21 cellular contexts compared by ENCODE assay signal in the genomic region with DNA sequence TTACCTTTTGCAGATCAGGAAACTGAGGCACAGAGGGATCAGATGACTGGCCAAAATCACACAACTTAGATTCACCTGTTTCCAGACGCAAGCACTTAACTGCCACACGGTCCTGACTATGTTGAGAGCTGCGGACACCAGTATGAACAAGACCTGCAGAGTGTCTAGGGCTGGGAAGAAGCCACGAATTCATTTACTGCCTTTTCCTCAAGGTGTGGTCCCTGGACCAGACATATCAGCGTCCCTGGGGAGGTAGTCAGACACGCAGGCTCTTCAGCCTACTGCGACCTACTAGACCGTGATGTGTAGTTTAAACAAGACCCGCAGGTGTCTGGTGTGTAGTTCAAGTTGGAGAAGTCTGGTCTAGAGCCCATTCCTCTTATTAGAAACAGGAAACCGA. TPM values are rescaled to one million over a fixed set of nuclear protein-coding genes. Genes with fewer than 3 reads are reported as not detected.
DNase-seq lines count a peak whose midpoint lies in the region; ATAC-seq and TF ChIP-seq lines count a peak whose summit lies in the region.
"Had no signal": no experiment of that assay in that cellular context is flagged by ENCODE, and none has a peak within 500 bp of the region (broad histone marks: within the 10 kb centered on the region; RNA-seq: fewer than 3 reads in every experiment).

No MANE protein-coding gene starts in this region.

- no peak; the same call in 1 of the 2 replicates for ATAC-seq in WTC11
- ATAC-seq in HG02870 (IDR thresholded peaks at IDR 0.05; ENCODE audit: unreplicated experiment) = no peak
- ATAC-seq in GM21360 (IDR thresholded peaks at IDR 0.05; ENCODE audit: unreplicated experiment) = no peak
- no peak for ATAC-seq in GM19023 (IDR thresholded peaks at IDR 0.05; ENCODE audit: unreplicated experiment)
- ATAC-seq: activated CD4-positive, CD25-positive, alpha-beta regulatory T cell treated with anti-CD3 and anti-CD28 coated beads, Interleukin-2, amount 50 U/mL, for 24 hours; activated CD8-positive, alpha-beta memory T cell treated with anti-CD3 and anti-CD28 coated beads, Interleukin-2, amount 10 ng/mL, durations not matched to agents 7 days and 5 days; stimulated activated naive B cell treated with anti-CD40 and anti-IgM and Interleukin-4, amounts not matched to agents 10 μg/mL and 1 μg/mL and 100 μg/mL, for 72 hours had no signal

- CTCF ChIA-PET in WTC11 (lab: Charles Lee) = interaction anchor here (1.0 kb wide), 1 partner anchor 43 kb away, joined by 3 read pairs; no protein-coding TSS in a partner anchor

- peaks cover 66% of the 10 kb centered on the region for H3K27me3 Mint-ChIP-seq in WTC11 (ENCODE audit: low read depth)

- TF ChIP-seq POLR2A in prostate gland (IDR thresholded peaks at IDR 0.05) = no peak

- H3K4me1 Mint-ChIP-seq in WTC11 = peaks cover 3% of the 10 kb centered on the region
- H3K4me1 Mint-ChIP-seq: activated CD8-positive, alpha-beta memory T cell treated with anti-CD3 and anti-CD28 coated beads, Interleukin-2, amount 10 ng/mL, durations not matched to agents 7 days and 5 days; stimulated activated naive B cell treated with anti-CD40 and anti-IgM and Interleukin-4, amounts not matched to agents 10 μg/mL and 1 μg/mL and 100 μg/mL, for 72 hours had no signal

- DNase-seq in HuH-7.5 (ENCODE audit: low spot score) (peak; percentile 39), WTC11 (ENCODE audit: low spot score) (no peak), iPS DF 6.9 (ENCODE audit: low read depth, low spot score) (no peak), prostate gland (ENCODE audit: low spot score) (no peak), NCI-H1436 (lab: John Stamatoyannopoulos, UW) (no peak)
- DNase-seq: activated CD8-positive, alpha-beta memory T cell treated with anti-CD3 and anti-CD28 coated beads, Interleukin-2, amount 10 ng/mL, durations not matched to agents 7 days and 5 days; activated effector memory CD4-positive, alpha-beta T cell treated with anti-CD3 and anti-CD28 coated beads, Interleukin-2, amount 50 U/mL, for 16 hours; NCI-H1092 treated with DMSO at 0.1 percent for 48 hours; NK-92 treated with Interleukin-12 subunit alpha and Interleukin-12 subunit beta, amount 100 ng/mL, for 24 hours; ovary; SHP77; spleen; stimulated activated naive B cell treated with anti-CD40 and anti-IgM and Interleukin-4, amounts not matched to agents 10 μg/mL and 1 μg/mL and 100 μg/mL, for 72 hours; T-helper 2 cell had no signal

- H3K27ac Mint-ChIP-seq in WTC11 = no peak overlapping the region
- H3K27ac Mint-ChIP-seq: activated CD8-positive, alpha-beta memory T cell treated with anti-CD3 and anti-CD28 coated beads, Interleukin-2, amount 10 ng/mL, durations not matched to agents 7 days and 5 days; stimulated activated naive B cell treated with anti-CD40 and anti-IgM and Interleukin-4, amounts not matched to agents 10 μg/mL and 1 μg/mL and 100 μg/mL, for 72 hours had no signal

- intact Hi-C loops in prostate gland (cut with DNase I) = no loop called here

- peaks cover 25% of the 10 kb centered on the region for H3K27me3 ChIP-seq in iPS DF 6.9 (ENCODE audit: control insufficient read depth, insufficient read depth, low read length)
- no peaks in the 10 kb centered on the region for H3K27me3 ChIP-seq in prostate gland (replicated peaks; ENCODE audit: insufficient read depth)
- H3K27me3 ChIP-seq: ovary had no signal

- WGBS in iPS DF 6.9 (ENCODE audit: insufficient coverage, insufficient read length) = no CpG with 5 or more reads among the region's 10 CpGs
- WGBS in prostate gland = 64% methylated on average over 10 of the region's 10 CpGs

- no peaks in the 10 kb centered on the region for H3K36me3 ChIP-seq in iPS DF 6.9 (ENCODE audit: control insufficient read depth, insufficient read depth, low read length)
- H3K36me3 ChIP-seq in prostate gland = no peaks in the 10 kb centered on the region
- H3K36me3 ChIP-seq: BE2C, ovary, spleen, upper lobe of left lung had no signal

- no peak overlapping the region for H3K27ac ChIP-seq in iPS DF 6.9 (ENCODE audit: low read length)
- no peak overlapping the region for H3K27ac ChIP-seq in prostate gland
- H3K27ac ChIP-seq: ovary, spleen, upper lobe of left lung had no signal

- POLR2A ChIA-PET in WTC11 (lab: Charles Lee) = no interaction called here

- no peaks in the 10 kb centered on the region for H3K9me3 Mint-ChIP-seq in WTC11

- H3K4me1 ChIP-seq in iPS DF 6.9 (ENCODE audit: control insufficient read depth, insufficient read depth, low read length) (peaks cover 2% of the 10 kb centered on the region; the same call in 1 of the 2 replicates), prostate gland (replicated peaks) (no peaks in the 10 kb centered on the region)
- H3K4me1 ChIP-seq: BE2C had no signal

- no peak for TF ChIP-seq CTCF in WTC11 (IDR thresholded peaks at IDR 0.05)
- no peak for TF ChIP-seq CTCF in prostate gland (IDR thresholded peaks at IDR 0.05)

- H3K4me3 ChIP-seq in iPS DF 6.9 (ENCODE audit: low read length) = peak overlapping the region; percentile 40; the same call in 1 of the 2 replicates
- H3K4me3 ChIP-seq in prostate gland = peak overlapping the region; percentile 28 to 32
- H3K4me3 ChIP-seq: K562, ovary had no signal

- no peaks in the 10 kb centered on the region for H3K36me3 Mint-ChIP-seq in WTC11
- H3K36me3 Mint-ChIP-seq: activated CD8-positive, alpha-beta memory T cell treated with anti-CD3 and anti-CD28 coated beads, Interleukin-2, amount 10 ng/mL, durations not matched to agents 7 days and 5 days; stimulated activated naive B cell treated with anti-CD40 and anti-IgM and Interleukin-4, amounts not matched to agents 10 μg/mL and 1 μg/mL and 100 μg/mL, for 72 hours had no signal

- no peaks in the 10 kb centered on the region for H3K9me3 ChIP-seq in iPS DF 6.9 (ENCODE audit: control insufficient read depth, insufficient read depth, low read length)
- no peaks in the 10 kb centered on the region for H3K9me3 ChIP-seq in prostate gland
- H3K9me3 ChIP-seq: BE2C, ovary, spleen, upper lobe of left lung had no signal

- H3K4me3 Mint-ChIP-seq in WTC11 = peak overlapping the region; percentile 71
- H3K4me3 Mint-ChIP-seq: activated CD8-positive, alpha-beta memory T cell treated with anti-CD3 and anti-CD28 coated beads, Interleukin-2, amount 10 ng/mL, durations not matched to agents 7 days and 5 days; stimulated activated naive B cell treated with anti-CD40 and anti-IgM and Interleukin-4, amounts not matched to agents 10 μg/mL and 1 μg/mL and 100 μg/mL, for 72 hours had no signal

TF ChIP-seq in WTC11, 78 proteins besides CTCF, POLR2A, EP300 and RAD21:
- 0 out of 2 replicates have a peak, but pooled peaks have one; percentile 3 for TF ChIP-seq CBFB (CRISPR knock-in tag; IDR thresholded peaks at IDR 0.05; ENCODE audit: low read depth)
- TF ChIP-seq, protein P1, sequence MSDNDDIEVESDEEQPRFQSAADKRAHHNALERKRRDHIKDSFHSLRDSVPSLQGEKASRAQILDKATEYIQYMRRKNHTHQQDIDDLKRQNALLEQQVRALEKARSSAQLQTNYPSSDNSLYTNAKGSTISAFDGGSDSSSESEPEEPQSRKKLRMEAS (CRISPR knock-in tag; IDR thresholded peaks at IDR 0.05) = 0 out of 2 replicates have a peak, but pooled peaks have one; percentile 7
- TF ChIP-seq, protein P2, sequence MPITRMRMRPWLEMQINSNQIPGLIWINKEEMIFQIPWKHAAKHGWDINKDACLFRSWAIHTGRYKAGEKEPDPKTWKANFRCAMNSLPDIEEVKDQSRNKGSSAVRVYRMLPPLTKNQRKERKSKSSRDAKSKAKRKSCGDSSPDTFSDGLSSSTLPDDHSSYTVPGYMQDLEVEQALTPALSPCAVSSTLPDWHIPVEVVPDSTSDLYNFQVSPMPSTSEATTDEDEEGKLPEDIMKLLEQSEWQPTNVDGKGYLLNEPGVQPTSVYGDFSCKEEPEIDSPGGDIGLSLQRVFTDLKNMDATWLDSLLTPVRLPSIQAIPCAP (CRISPR knock-in tag; IDR thresholded peaks at IDR 0.05) = no peak
- TF ChIP-seq ATF1 (CRISPR knock-in tag; IDR thresholded peaks at IDR 0.05) = no peak
- no peak for TF ChIP-seq NR1H2 (CRISPR knock-in tag; IDR thresholded peaks at IDR 0.05)

RNA-seq across cellular contexts. Expression of a gene that starts 0.5 kb away (rescaled TPM):
- total RNA-seq in WTC11 (2021) (0.85 to 1.5 TPM (median 1.1 TPM) in 3 replicates), prostate gland (1 to 10 TPM; 3.6 to 6.9 TPM)
- total RNA-seq: activated CD8-positive, alpha-beta memory T cell treated with anti-CD3 and anti-CD28 coated beads, Interleukin-2, amount 10 ng/mL, durations not matched to agents 7 days and 5 days; K562 had no signal
